8 cellular contexts compared by ENCODE assay signal in genomic region chr16:30534368-30535105, GRCh38. TPM values are rescaled to one million over a fixed set of nuclear protein-coding genes. Genes with fewer than 3 reads are reported as not detected.
DNase-seq lines count a peak whose midpoint lies in the region; TF ChIP-seq lines count a peak whose summit lies in the region.

Gene ZNF747, minus strand, starts transcription at chr16:30534858. Its CDS starts 179 bp downstream, at chr16:30534679.

- DNase-seq in ELF-1 (ENCODE audit: low read depth, low spot score) (peak; percentile 89), HCEC 1CT (peak; percentile 75), NCI-H1105 (lab: John Stamatoyannopoulos, UW) (peak; percentile 91), head of caudate nucleus (peak; percentile 86 to 98 (median 94)), ovary (peak; percentile 92 to 96 (median 94))

- H3K4me2 ChIP-seq in SU-DHL-6 (ENCODE audit: low read depth, low read length, poor library complexity, severe bottlenecking), result peak within 1 kb of the TSS; percentile 95

- H3K4me3 Mint-ChIP-seq in activated naive CD8-positive, alpha-beta T cell, result peak within 1 kb of the TSS; percentile 97

- H3F3A ChIP-seq in SU-DHL-6 (ENCODE audit: insufficient read depth), result peaks cover 16% of the 10 kb centered on the region

- H3K9ac ChIP-seq in SU-DHL-6 (ENCODE audit: low read length), result peak within 1 kb of the TSS; percentile 79

- H3K27ac ChIP-seq in SU-DHL-6 (ENCODE audit: low read depth, low read length) (peak within 1 kb of the TSS; percentile 82), ovary (peak within 1 kb of the TSS; percentile 76 to 83), thymus (ENCODE audit: low read depth) (peak within 1 kb of the TSS; percentile 95)

- H3K27ac Mint-ChIP-seq in activated naive CD8-positive, alpha-beta T cell, result peak within 1 kb of the TSS; percentile 99

- H3K4me1 Mint-ChIP-seq in activated naive CD8-positive, alpha-beta T cell (ENCODE audit: low read depth), result peaks cover 39% of the 10 kb centered on the region

- H3K9me2 ChIP-seq in SU-DHL-6 (replicated peaks; ENCODE audit: insufficient read depth, low read length), result no peaks in the 10 kb centered on the region

- peak within 1 kb of the TSS; percentile 84 for H2AFZ ChIP-seq in SU-DHL-6 (ENCODE audit: low read depth, low read length, severe bottlenecking)

- H3K4me1 ChIP-seq in ovary (ENCODE audit: insufficient read depth) (peaks cover 7% of the 10 kb centered on the region), thymus (ENCODE audit: control insufficient read depth, insufficient read depth, low read length) (peaks cover 12% of the 10 kb centered on the region)

- TF ChIP-seq EP300 in ovary (IDR thresholded peaks at IDR 0.05), result no peak

- TF ChIP-seq CTCF in SU-DHL-6 (IDR thresholded peaks at IDR 0.05; ENCODE audit: insufficient read depth, low read length, poor library complexity, severe bottlenecking) (no peak), ovary (IDR thresholded peaks at IDR 0.05) (peak in 1 of 3 donors; percentile 12)

- no peaks in the 10 kb centered on the region for H3K36me3 ChIP-seq in SU-DHL-6 (ENCODE audit: low read length)
- H3K36me3 ChIP-seq in ovary, result no peaks in the 10 kb centered on the region
- peaks cover 19% of the 10 kb centered on the region for H3K36me3 ChIP-seq in thymus (ENCODE audit: control insufficient read depth, insufficient read depth)

- H3K79me2 ChIP-seq in SU-DHL-6 (ENCODE audit: insufficient read depth, low read length), result peaks cover 4% of the 10 kb centered on the region; the same call in 1 of the 2 replicates

- H3K9me3 ChIP-seq in SU-DHL-6 (ENCODE audit: insufficient read depth, low read length) (no peaks in the 10 kb centered on the region), ovary (no peaks in the 10 kb centered on the region), thymus (ENCODE audit: control insufficient read depth) (no peaks in the 10 kb centered on the region)

- H3K36me3 Mint-ChIP-seq in activated naive CD8-positive, alpha-beta T cell, result peaks cover 6% of the 10 kb centered on the region

- peak within 1 kb of the TSS; percentile 76 for H3K4me3 ChIP-seq in SU-DHL-6 (ENCODE audit: insufficient read depth, low read length, poor library complexity, severe bottlenecking)
- H3K4me3 ChIP-seq in ovary, result peak within 1 kb of the TSS; percentile 64
- H3K4me3 ChIP-seq in thymus (ENCODE audit: low read length), result peak within 1 kb of the TSS; percentile 90

- no peaks in the 10 kb centered on the region for H3K9me3 Mint-ChIP-seq in activated naive CD8-positive, alpha-beta T cell (ENCODE audit: low read depth)

- H3K27me3 ChIP-seq in SU-DHL-6 (ENCODE audit: low read length) (no peaks in the 10 kb centered on the region), ovary (no peaks in the 10 kb centered on the region), thymus (ENCODE audit: control insufficient read depth, insufficient read depth) (no peaks in the 10 kb centered on the region)

- 0% methylated on average over 67 to 70 of the region's 70 CpGs for WGBS in ovary, 3 donors
- under 1% methylated on average over 70 of the region's 70 CpGs for WGBS in thymus

- H4K20me1 ChIP-seq in SU-DHL-6 (ENCODE audit: low read depth, low read length), result no peaks in the 10 kb centered on the region

- TF ChIP-seq POLR2A in ovary (IDR thresholded peaks at IDR 0.05), result peak; percentile 31

- H3K27me3 Mint-ChIP-seq in activated naive CD8-positive, alpha-beta T cell, result no peaks in the 10 kb centered on the region

- intact Hi-C loops in head of caudate nucleus (cut with DNase I) (loop anchor here (1.0 to 10.0 kb wide), 3 partner anchors 24 to 120 kb away; partner anchors contain the start of genes FBRS, PRR14, ZNF688 and ZNF764), ovary (cut with DNase I) (loop anchor here in 1 of 4 donors (10.0 kb wide), 1 partner anchor 480 kb away; a partner anchor contains a TSS)

RNA-seq across cellular contexts. Expression of gene ZNF747, which starts in this region (rescaled TPM):
- total RNA-seq in ovary, result 10 to 100 TPM; 11.9 to 19.2 (median 12.9) TPM
- polyA plus RNA-seq in ovary, result 10 to 100 TPM in 1 of 2 donors, 1 to 10 TPM in 1; 8.4 to 11.4 TPM
- polyA plus RNA-seq in thymus, result 9.8 TPM

Comparison
In these comparisons a context has a peak if more than half of its experiments do, and no peak if none do; other contexts are left out.
1. Peak in every context shown above with its lines: DNase-seq, H3K4me3 ChIP-seq and H3K27ac ChIP-seq.